26 cellular contexts compared by ENCODE assay signal in genomic region chr13:109212630-109213029, GRCh38.
A peak's percentile ranks its signal among the peaks of the same experiment; 100 is the strongest.
DNase-seq lines count a peak whose midpoint lies in the region; ATAC-seq, FAIRE-seq and TF ChIP-seq lines count a peak whose summit lies in the region.
"Had no signal": no experiment of that assay in that cellular context is flagged by ENCODE, and none has a peak within 500 bp of the region (broad histone marks: within the 10 kb centered on the region; RNA-seq: fewer than 3 reads in every experiment).

No MANE protein-coding gene starts in this region.

- H3K36me3 ChIP-seq in Panc1 (ENCODE audit: control insufficient read depth, insufficient read depth, low read length): no peaks in the 10 kb centered on the region
- H3K36me3 ChIP-seq: esophagus squamous epithelium, gastroesophageal sphincter, thyroid gland had no signal

- peaks cover 47% of the 10 kb centered on the region for H3K4me1 Mint-ChIP-seq in neural crest cell
- H3K4me1 Mint-ChIP-seq: activated CD4-positive, alpha-beta T cell treated with anti-CD3 and anti-CD28 coated beads for 36 hours; activated naive CD8-positive, alpha-beta T cell treated with anti-CD3 and anti-CD28 coated beads, Interleukin-2, amount 10 ng/mL, durations not matched to agents 7 days and 5 days; activated T-helper 17 cell treated with anti-CD3 and anti-CD28 coated beads, Interleukin-2, amount 50 U/mL, for 72 hours; IgD-negative memory B cell; naive B cell; stimulated activated naive B cell treated with anti-CD40 and anti-IgM and Interleukin-4, amounts not matched to agents 10 μg/mL and 1 μg/mL and 100 μg/mL, for 72 hours had no signal

- peak overlapping the region; percentile 69 for H3K27ac Mint-ChIP-seq in neural crest cell (ENCODE audit: unreplicated experiment)
- H3K27ac Mint-ChIP-seq: activated CD4-positive, alpha-beta T cell treated with anti-CD3 and anti-CD28 coated beads for 36 hours; activated naive CD8-positive, alpha-beta T cell treated with anti-CD3 and anti-CD28 coated beads, Interleukin-2, amount 10 ng/mL, durations not matched to agents 7 days and 5 days; activated T-helper 17 cell treated with anti-CD3 and anti-CD28 coated beads, Interleukin-2, amount 50 U/mL, for 72 hours; CD8-positive, alpha-beta T cell; IgD-negative memory B cell; naive B cell; stimulated activated naive B cell treated with anti-CD40 and anti-IgM and Interleukin-4, amounts not matched to agents 10 μg/mL and 1 μg/mL and 100 μg/mL, for 72 hours had no signal

- no peaks in the 10 kb centered on the region for H3K9me3 ChIP-seq in Panc1 (ENCODE audit: control insufficient read depth, insufficient read depth, low read depth, low read length)
- H3K9me3 ChIP-seq: esophagus squamous epithelium, gastroesophageal sphincter, thyroid gland had no signal

- no peaks in the 10 kb centered on the region for H3K27me3 Mint-ChIP-seq in neural crest cell (ENCODE audit: low read depth)
- H3K27me3 Mint-ChIP-seq: activated naive CD8-positive, alpha-beta T cell treated with anti-CD3 and anti-CD28 coated beads, Interleukin-2, amount 10 ng/mL, durations not matched to agents 7 days and 5 days; activated T-helper 17 cell treated with anti-CD3 and anti-CD28 coated beads, Interleukin-2, amount 50 U/mL, for 72 hours had no signal

- no peak for DNase-seq in Panc1 (ENCODE audit: low read depth, low spot score)
- DNase-seq in neural crest cell (ENCODE audit: low read depth, low spot score): no peak
- no peak for DNase-seq in NCI-H1694 treated with DMSO at 0.1 percent for 48 hours (lab: John Stamatoyannopoulos, UW)
- no peak for DNase-seq in HTR-8/SVneo (ENCODE audit: insufficient read length, low spot score)
- DNase-seq: activated CD4-positive, alpha-beta T cell treated with anti-CD3 and anti-CD28 coated beads for 36 hours; activated naive CD8-positive, alpha-beta T cell treated with anti-CD3 and anti-CD28 coated beads, Interleukin-2, amount 10 ng/mL, durations not matched to agents 7 days and 5 days; CD8-positive, alpha-beta T cell; esophagus squamous epithelium; GDM1; H7; naive B cell; NCI-H1092; NCI-H2029 treated with DMSO at 0.1 percent for 48 hours; NCI-H446; stimulated activated CD4-positive, alpha-beta T cell treated with anti-CD3 and anti-CD28 coated beads, Interleukin-1b, Interleukin-23, amount 100 ng/mL, for 48 hours; stimulated activated naive B cell treated with anti-CD40 and anti-IgM and Interleukin-4, amounts not matched to agents 10 μg/mL and 1 μg/mL and 100 μg/mL, for 72 hours; thyroid gland had no signal

- no peak for FAIRE-seq in HTR-8/SVneo (lab: Jason Lieb, UNC)
- FAIRE-seq: colon had no signal

- POLR2A ChIA-PET in Panc1 (lab: Charles Lee): interaction anchor here (0.5 kb wide), 1 partner anchor 1007 kb away, joined by 7 read pairs; no protein-coding TSS in a partner anchor

- CTCF ChIA-PET in Panc1 (lab: Charles Lee): no interaction called here

- no TSS peak for BruUV-seq in Panc1 (replicated peaks; lab: Mats Ljungman, UMichigan)

- no peaks in the 10 kb centered on the region for H3K36me3 Mint-ChIP-seq in neural crest cell (ENCODE audit: low read depth)
- H3K36me3 Mint-ChIP-seq: activated naive CD8-positive, alpha-beta T cell treated with anti-CD3 and anti-CD28 coated beads, Interleukin-2, amount 10 ng/mL, durations not matched to agents 7 days and 5 days; CD8-positive, alpha-beta T cell; IgD-negative memory B cell; naive B cell; stimulated activated naive B cell treated with anti-CD40 and anti-IgM and Interleukin-4, amounts not matched to agents 10 μg/mL and 1 μg/mL and 100 μg/mL, for 72 hours had no signal

- ATAC-seq in GM18867 (IDR thresholded peaks at IDR 0.05; ENCODE audit: unreplicated experiment) (peak; percentile 75), HG02610 (IDR thresholded peaks at IDR 0.05; ENCODE audit: unreplicated experiment) (peak; percentile 84), Panc1 (no peak; the same call in 1 of the 2 replicates), HG02852 (IDR thresholded peaks at IDR 0.05; ENCODE audit: unreplicated experiment) (no peak), GM21360 (IDR thresholded peaks at IDR 0.05; ENCODE audit: unreplicated experiment) (no peak)
- ATAC-seq: activated CD4-positive, alpha-beta T cell treated with anti-CD3 and anti-CD28 coated beads for 36 hours; activated T-helper 17 cell treated with anti-CD3 and anti-CD28 coated beads, Interleukin-2, amount 50 U/mL, for 72 hours; CD8-positive, alpha-beta T cell; gastroesophageal sphincter; stimulated activated naive B cell treated with anti-CD40 and anti-IgM and Interleukin-4, amounts not matched to agents 10 μg/mL and 1 μg/mL and 100 μg/mL, for 72 hours had no signal

- H3K4me3 Mint-ChIP-seq in neural crest cell: no peak overlapping the region
- H3K4me3 Mint-ChIP-seq: activated CD4-positive, alpha-beta T cell treated with anti-CD3 and anti-CD28 coated beads for 36 hours; activated naive CD8-positive, alpha-beta T cell treated with anti-CD3 and anti-CD28 coated beads, Interleukin-2, amount 10 ng/mL, durations not matched to agents 7 days and 5 days; activated T-helper 17 cell treated with anti-CD3 and anti-CD28 coated beads, Interleukin-2, amount 50 U/mL, for 72 hours; CD8-positive, alpha-beta T cell; IgD-negative memory B cell; naive B cell; stimulated activated naive B cell treated with anti-CD40 and anti-IgM and Interleukin-4, amounts not matched to agents 10 μg/mL and 1 μg/mL and 100 μg/mL, for 72 hours had no signal

- TF ChIP-seq CTCF in Panc1 (IDR thresholded peaks at IDR 0.05) (no peak), neural crest cell (conservative IDR thresholded peaks at IDR 0.05) (no peak)

- H3K27ac ChIP-seq in Panc1 (ENCODE audit: low read length): peak overlapping the region; percentile 44; the same call in 1 of the 2 replicates
- H3K27ac ChIP-seq: esophagus squamous epithelium, gastroesophageal sphincter, HL-60, thyroid gland had no signal

- peaks cover 5% of the 10 kb centered on the region; the same call in 1 of the 2 replicates for H3K4me1 ChIP-seq in Panc1 (ENCODE audit: control insufficient read depth, insufficient read depth, low read length)
- H3K4me1 ChIP-seq: esophagus squamous epithelium, gastroesophageal sphincter, thyroid gland had no signal

- in situ Hi-C loops in Panc1 (cut with HindIII; ENCODE audit: low pct_unique_long_range_greater_than_20kb, low sequenced_read_pairs): no loop called here

- H3K4me3 ChIP-seq in Panc1 (ENCODE audit: low read depth in 2 of 2, low read length in 2 of 2): no peak overlapping the region
- H3K4me3 ChIP-seq: esophagus squamous epithelium, gastroesophageal sphincter, thyroid gland had no signal

- intact Hi-C loops in Panc1 (cut with micrococcal nuclease; ENCODE audit: unreplicated experiment): no loop called here

- no peaks in the 10 kb centered on the region for H3K27me3 ChIP-seq in Panc1 (ENCODE audit: control insufficient read depth, insufficient read depth, low read length)
- H3K27me3 ChIP-seq: esophagus squamous epithelium, gastroesophageal sphincter, thyroid gland had no signal

- peaks cover 8% of the 10 kb centered on the region for H3K9me3 Mint-ChIP-seq in neural crest cell
- H3K9me3 Mint-ChIP-seq: activated naive CD8-positive, alpha-beta T cell treated with anti-CD3 and anti-CD28 coated beads, Interleukin-2, amount 10 ng/mL, durations not matched to agents 7 days and 5 days; activated T-helper 17 cell treated with anti-CD3 and anti-CD28 coated beads, Interleukin-2, amount 50 U/mL, for 72 hours; CD8-positive, alpha-beta T cell; naive B cell; stimulated activated naive B cell treated with anti-CD40 and anti-IgM and Interleukin-4, amounts not matched to agents 10 μg/mL and 1 μg/mL and 100 μg/mL, for 72 hours had no signal

Comparison
In these comparisons a context has a peak if more than half of its experiments do, and no peak if none do; other contexts are left out.
1. ATAC-seq: peak in GM18867 (single experiment) and HG02610 (single experiment); none in Panc1 (single experiment), HG02852 (single experiment) and GM21360 (single experiment).